In genomic region chr1:160451119-160451858, GRCh38 we compare ENCODE assay signal across 1 cellular context.
TF ChIP-seq lines count a peak whose summit lies in the region.

No MANE protein-coding gene starts in this region.

TF ChIP-seq in K562, 482 proteins besides CTCF, POLR2A, EP300 and RAD21 (continued from another document):
- TF ChIP-seq UBTF (IDR thresholded peaks at IDR 0.05; ENCODE audit: borderline replicate concordance in 1 of 2, low read depth in 2 of 2, low read length in 2 of 2) (no peak), POLR3A (IDR thresholded peaks at IDR 0.05; ENCODE audit: borderline replicate concordance, extremely low read depth, insufficient read depth, insufficient read length) (no peak), NR2C1 (IDR thresholded peaks at IDR 0.05) (no peak), NR2C1 (tag; IDR thresholded peaks at IDR 0.05) (no peak), ZNF3 (CRISPR knock-in tag; IDR thresholded peaks at IDR 0.05) (no peak), ZNF778 (CRISPR knock-in tag; IDR thresholded peaks at IDR 0.05) (no peak), ZNF57 (CRISPR knock-in tag; IDR thresholded peaks at IDR 0.05) (no peak)
